1 cellular context compared by ENCODE assay signal in the genomic region with DNA sequence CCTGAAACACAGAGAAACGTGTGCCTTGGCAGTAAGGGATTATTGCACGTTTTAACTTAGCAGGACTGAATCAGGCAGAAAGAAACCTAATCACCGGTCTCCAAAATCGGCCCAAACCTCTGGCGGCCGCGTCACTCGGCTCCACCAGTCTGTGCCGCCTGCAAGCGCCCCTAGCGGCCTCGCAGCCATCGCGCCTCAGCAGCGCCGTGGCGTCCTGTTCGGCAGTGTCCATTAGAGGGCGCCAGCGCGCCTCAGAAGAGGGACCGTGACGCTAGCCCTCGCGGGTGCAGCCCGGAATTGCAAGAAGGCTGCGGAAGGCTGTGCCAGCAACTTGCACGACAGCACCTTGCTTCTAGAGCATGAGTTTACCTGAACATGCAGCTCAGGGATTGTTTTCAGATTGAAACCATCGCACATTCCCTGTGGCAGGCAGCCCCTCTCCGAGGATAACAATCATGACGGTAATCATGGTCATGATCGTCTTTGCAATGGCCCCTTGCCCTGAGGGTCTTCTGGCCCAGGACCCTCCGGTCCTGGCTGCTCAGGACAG.
TF ChIP-seq lines count a peak whose summit lies in the region.

No MANE protein-coding gene starts in this region.

TF ChIP-seq in HEK293, 187 proteins besides CTCF, POLR2A, EP300 and RAD21 (continued from another document and continues in another):
- TF ChIP-seq ZNF518A (tag by site-specific recombination; conservative IDR thresholded peaks at IDR 0.05; ENCODE audit: low read depth) (0 out of 2 replicates have a peak, but pooled peaks have one; percentile 21), ZBTB1 (tag by site-specific recombination; IDR thresholded peaks at IDR 0.05) (no peak), ZBTB20 (tag by site-specific recombination; IDR thresholded peaks at IDR 0.05) (no peak), ZNF791 (tag by site-specific recombination; IDR thresholded peaks at IDR 0.05) (no peak), ZNF548 (tag by site-specific recombination; IDR thresholded peaks at IDR 0.05) (no peak), ZNF391 (tag by site-specific recombination; IDR thresholded peaks at IDR 0.05; ENCODE audit: borderline replicate concordance, low read depth) (peak; percentile 96), KLF8 (tag by site-specific recombination; IDR thresholded peaks at IDR 0.05) (peak; percentile 41; the same call in 1 of the 2 replicates), ZNF530 (tag by site-specific recombination; IDR thresholded peaks at IDR 0.05; ENCODE audit: low read depth) (no peak), ZNF335 (tag by site-specific recombination; conservative IDR thresholded peaks at IDR 0.05) (peak; percentile 86), ZNF692 (tag by site-specific recombination; IDR thresholded peaks at IDR 0.05) (peak; percentile 79), GLI4 (tag by site-specific recombination; IDR thresholded peaks at IDR 0.05) (peak; percentile 59; the same call in 1 of the 2 replicates), ZNF175 (tag by site-specific recombination; IDR thresholded peaks at IDR 0.05) (no peak), ATF2 (tag by site-specific recombination; IDR thresholded peaks at IDR 0.05; ENCODE audit: low read depth) (0 out of 2 replicates have a peak, but pooled peaks have one; percentile 11), ZNF747 (tag by site-specific recombination; IDR thresholded peaks at IDR 0.05) (no peak), GLI2 (tag by site-specific recombination; IDR thresholded peaks at IDR 0.05; ENCODE audit: borderline replicate concordance, low read depth) (no peak), ZNF645 (tag by site-specific recombination; IDR thresholded peaks at IDR 0.05) (no peak), ZNF610 (tag by site-specific recombination; IDR thresholded peaks at IDR 0.05; ENCODE audit: borderline replicate concordance) (peak; percentile 36; the same call in 1 of the 2 replicates), ZNF677 (tag by site-specific recombination; IDR thresholded peaks at IDR 0.05) (no peak), MZF1 (tag by site-specific recombination; IDR thresholded peaks at IDR 0.05; ENCODE audit: borderline replicate concordance) (no peak), ZNF426 (tag by site-specific recombination; IDR thresholded peaks at IDR 0.05) (no peak), ZNF837 (tag by site-specific recombination; IDR thresholded peaks at IDR 0.05) (no peak), PBX3 (CRISPR knock-in tag; IDR thresholded peaks at IDR 0.05) (peak; percentile 86; the same call in 1 of the 2 replicates), ZEB2 (tag by site-specific recombination; IDR thresholded peaks at IDR 0.05) (peak; percentile 59; the same call in 1 of the 2 replicates), ZNF521 (tag by site-specific recombination; IDR thresholded peaks at IDR 0.05) (no peak), BCL11A (tag by site-specific recombination; IDR thresholded peaks at IDR 0.05; ENCODE audit: low read depth) (no peak), PRDM6 (tag by site-specific recombination; IDR thresholded peaks at IDR 0.05) (no peak), ZNF701 (tag by site-specific recombination; IDR thresholded peaks at IDR 0.05) (no peak), MYNN (tag by site-specific recombination; IDR thresholded peaks at IDR 0.05; ENCODE audit: borderline replicate concordance) (no peak), ZNF670 (tag by site-specific recombination; IDR thresholded peaks at IDR 0.05; ENCODE audit: low read depth) (no peak), ZNF169 (tag by site-specific recombination; IDR thresholded peaks at IDR 0.05) (no peak), ZNF280C (tag by site-specific recombination; IDR thresholded peaks at IDR 0.05) (no peak)
- TF ChIP-seq, protein P1, sequence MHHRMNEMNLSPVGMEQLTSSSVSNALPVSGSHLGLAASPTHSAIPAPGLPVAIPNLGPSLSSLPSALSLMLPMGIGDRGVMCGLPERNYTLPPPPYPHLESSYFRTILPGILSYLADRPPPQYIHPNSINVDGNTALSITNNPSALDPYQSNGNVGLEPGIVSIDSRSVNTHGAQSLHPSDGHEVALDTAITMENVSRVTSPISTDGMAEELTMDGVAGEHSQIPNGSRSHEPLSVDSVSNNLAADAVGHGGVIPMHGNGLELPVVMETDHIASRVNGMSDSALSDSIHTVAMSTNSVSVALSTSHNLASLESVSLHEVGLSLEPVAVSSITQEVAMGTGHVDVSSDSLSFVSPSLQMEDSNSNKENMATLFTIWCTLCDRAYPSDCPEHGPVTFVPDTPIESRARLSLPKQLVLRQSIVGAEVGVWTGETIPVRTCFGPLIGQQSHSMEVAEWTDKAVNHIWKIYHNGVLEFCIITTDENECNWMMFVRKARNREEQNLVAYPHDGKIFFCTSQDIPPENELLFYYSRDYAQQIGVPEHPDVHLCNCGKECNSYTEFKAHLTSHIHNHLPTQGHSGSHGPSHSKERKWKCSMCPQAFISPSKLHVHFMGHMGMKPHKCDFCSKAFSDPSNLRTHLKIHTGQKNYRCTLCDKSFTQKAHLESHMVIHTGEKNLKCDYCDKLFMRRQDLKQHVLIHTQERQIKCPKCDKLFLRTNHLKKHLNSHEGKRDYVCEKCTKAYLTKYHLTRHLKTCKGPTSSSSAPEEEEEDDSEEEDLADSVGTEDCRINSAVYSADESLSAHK (tag by site-specific recombination; IDR thresholded peaks at IDR 0.05) = peak; percentile 36; the same call in 1 of the 2 replicates
- TF ChIP-seq, protein P2, sequence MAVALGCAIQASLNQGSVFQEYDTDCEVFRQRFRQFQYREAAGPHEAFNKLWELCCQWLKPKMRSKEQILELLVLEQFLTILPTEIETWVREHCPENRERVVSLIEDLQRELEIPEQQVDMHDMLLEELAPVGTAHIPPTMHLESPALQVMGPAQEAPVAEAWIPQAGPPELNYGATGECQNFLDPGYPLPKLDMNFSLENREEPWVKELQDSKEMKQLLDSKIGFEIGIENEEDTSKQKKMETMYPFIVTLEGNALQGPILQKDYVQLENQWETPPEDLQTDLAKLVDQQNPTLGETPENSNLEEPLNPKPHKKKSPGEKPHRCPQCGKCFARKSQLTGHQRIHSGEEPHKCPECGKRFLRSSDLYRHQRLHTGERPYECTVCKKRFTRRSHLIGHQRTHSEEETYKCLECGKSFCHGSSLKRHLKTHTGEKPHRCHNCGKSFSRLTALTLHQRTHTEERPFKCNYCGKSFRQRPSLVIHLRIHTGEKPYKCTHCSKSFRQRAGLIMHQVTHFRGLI (tag by site-specific recombination; IDR thresholded peaks at IDR 0.05) = no peak
